In genomic region chr1:19443321-19443720, GRCh38 we compare ENCODE assay signal across 17 cellular contexts. TPM values are rescaled to one million over a fixed set of nuclear protein-coding genes. Genes with fewer than 3 reads are reported as not detected.
DNase-seq lines count a peak whose midpoint lies in the region; ATAC-seq, FAIRE-seq and TF ChIP-seq lines count a peak whose summit lies in the region.
"Had no signal": no experiment of that assay in that cellular context is flagged by ENCODE, and none has a peak within 500 bp of the region (broad histone marks: within the 10 kb centered on the region; RNA-seq: fewer than 3 reads in every experiment).

No MANE protein-coding gene starts in this region.

- H3K4me3 ChIP-seq in CD8-positive, alpha-beta T cell (ENCODE audit: low read depth, low read length), result no peak overlapping the region
- no peak overlapping the region for H3K4me3 ChIP-seq in astrocyte (ENCODE audit: insufficient read depth, low read depth, low read length)
- H3K4me3 ChIP-seq in right atrium auricular region, result no peak overlapping the region
- H3K4me3 ChIP-seq in skeletal muscle tissue (ENCODE audit: low read length in 3 of 3), result no peak overlapping the region
- H3K4me3 ChIP-seq: body of pancreas, pancreas, PC-9 had no signal

- H2AFZ ChIP-seq in astrocyte (ENCODE audit: low read depth, low read length), result no peak overlapping the region
- H2AFZ ChIP-seq: PC-9 had no signal

- CTCF ChIA-PET in CD8-positive, alpha-beta T cell (lab: Charles Lee), result interaction anchor here (0.5 to 2.5 kb wide), 3 partner anchors 20 to 52 kb away, joined by 3 to 7 read pairs (median 6); no protein-coding TSS in a partner anchor

- H3K27ac Mint-ChIP-seq in CD8-positive, alpha-beta T cell, result peak overlapping the region; percentile 85
- H3K27ac Mint-ChIP-seq in astrocyte (ENCODE audit: unreplicated experiment), result peak overlapping the region; percentile 91
- no peak overlapping the region for H3K27ac Mint-ChIP-seq in activated T-helper 1 cell treated with anti-CD3 and anti-CD28 coated beads, Interleukin-12 subunit alpha, Interleukin-12 subunit beta, Interleukin-2, Interleukin-4 antibody, amounts not matched to agents 30 ng/mL and 10 ng/mL and 1 ng/mL, durations not matched to agents 14 hours and 24 hours and 36 hours
- H3K27ac Mint-ChIP-seq: B cell; T-helper 1 cell treated with Interleukin-12 subunit alpha and Interleukin-12 subunit beta and Interleukin-4 antibody, amounts not matched to agents 30 μg/mL and 1 μg/mL, for 36 hours had no signal

- peaks cover 57% of the 10 kb centered on the region for H3K36me3 Mint-ChIP-seq in CD8-positive, alpha-beta T cell
- H3K36me3 Mint-ChIP-seq in astrocyte (ENCODE audit: low read depth, unreplicated experiment), result peaks cover 20% of the 10 kb centered on the region
- H3K36me3 Mint-ChIP-seq in activated T-helper 1 cell treated with anti-CD3 and anti-CD28 coated beads, Interleukin-12 subunit alpha, Interleukin-12 subunit beta, Interleukin-2, Interleukin-4 antibody, amounts not matched to agents 30 ng/mL and 10 ng/mL and 1 ng/mL, durations not matched to agents 14 hours and 24 hours and 36 hours (ENCODE audit: low read depth), result peaks cover 20% of the 10 kb centered on the region

- TF ChIP-seq CTCF in CD8-positive, alpha-beta T cell (IDR thresholded peaks at IDR 0.05), result no peak
- TF ChIP-seq CTCF in astrocyte (IDR thresholded peaks at IDR 0.05; ENCODE audit: insufficient read depth, low read depth, low read length) (no peak), right atrium auricular region (IDR thresholded peaks at IDR 0.05) (no peak)

- H4K20me1 ChIP-seq in astrocyte (ENCODE audit: insufficient read depth, low read length), result peaks cover 81% of the 10 kb centered on the region

- peaks cover 87% of the 10 kb centered on the region for H3K4me1 Mint-ChIP-seq in CD8-positive, alpha-beta T cell (ENCODE audit: low read depth)
- peaks cover 75% of the 10 kb centered on the region for H3K4me1 Mint-ChIP-seq in astrocyte (ENCODE audit: low read depth, unreplicated experiment)
- peaks cover 72% of the 10 kb centered on the region for H3K4me1 Mint-ChIP-seq in activated T-helper 1 cell treated with anti-CD3 and anti-CD28 coated beads, Interleukin-12 subunit alpha, Interleukin-12 subunit beta, Interleukin-2, Interleukin-4 antibody, amounts not matched to agents 30 ng/mL and 10 ng/mL and 1 ng/mL, durations not matched to agents 14 hours and 24 hours and 36 hours (ENCODE audit: low read depth)

- no peak overlapping the region for H3K27ac ChIP-seq in CD8-positive, alpha-beta T cell (ENCODE audit: low read depth, low read length)
- H3K27ac ChIP-seq in astrocyte (ENCODE audit: low read depth, low read length) (no peak overlapping the region), right atrium auricular region (peak overlapping the region; percentile 49 to 59), skeletal muscle tissue (ENCODE audit: low read depth, low read length) (peak overlapping the region; percentile 65)
- H3K27ac ChIP-seq: KMS-11, PC-9 had no signal

- intact Hi-C loops in CD8-positive, alpha-beta T cell (cut with DNase I, micrococcal nuclease), result no loop called here
- intact Hi-C loops in activated T-helper 1 cell treated with anti-CD3 and anti-CD28 coated beads, Interleukin-12 subunit alpha, Interleukin-12 subunit beta, Interleukin-2, Interleukin-4 antibody, amounts not matched to agents 30 ng/mL and 10 ng/mL and 1 ng/mL, durations not matched to agents 14 hours and 24 hours and 36 hours (cut with micrococcal nuclease), result no loop called here

- no peak for FAIRE-seq in astrocyte (lab: Jason Lieb, UNC)
- FAIRE-seq: pancreas had no signal

- POLR2A ChIA-PET in CD8-positive, alpha-beta T cell (lab: Charles Lee), result interaction anchor here (0.7 kb wide), 1 partner anchor 138 kb away, joined by 3 read pairs; no protein-coding TSS in a partner anchor

- H3K27me3 Mint-ChIP-seq in CD8-positive, alpha-beta T cell (ENCODE audit: low read depth), result no peaks in the 10 kb centered on the region
- H3K27me3 Mint-ChIP-seq in astrocyte (ENCODE audit: low read depth, unreplicated experiment), result no peaks in the 10 kb centered on the region
- H3K27me3 Mint-ChIP-seq in activated T-helper 1 cell treated with anti-CD3 and anti-CD28 coated beads, Interleukin-12 subunit alpha, Interleukin-12 subunit beta, Interleukin-2, Interleukin-4 antibody, amounts not matched to agents 30 ng/mL and 10 ng/mL and 1 ng/mL, durations not matched to agents 14 hours and 24 hours and 36 hours (ENCODE audit: insufficient read depth), result no peaks in the 10 kb centered on the region
- H3K27me3 Mint-ChIP-seq: activated CD4-positive, alpha-beta T cell treated with anti-CD3 and anti-CD28 coated beads, Interleukin-2, amount 10 ng/mL, durations not matched to agents 24 days and 14 days; B cell had no signal

- no peaks in the 10 kb centered on the region for H3K9me3 ChIP-seq in CD8-positive, alpha-beta T cell (ENCODE audit: low read length)
- H3K9me3 ChIP-seq in astrocyte (ENCODE audit: insufficient read depth, low read depth, low read length) (no peaks in the 10 kb centered on the region), right atrium auricular region (no peaks in the 10 kb centered on the region), skeletal muscle tissue (ENCODE audit: control insufficient read depth in 3 of 3, low read length in 3 of 3) (no peaks in the 10 kb centered on the region)
- H3K9me3 ChIP-seq: body of pancreas, pancreas had no signal

- no peaks in the 10 kb centered on the region for H3K27me3 ChIP-seq in CD8-positive, alpha-beta T cell (ENCODE audit: insufficient read depth, low read length)
- H3K27me3 ChIP-seq in astrocyte (ENCODE audit: insufficient read depth, low read length) (no peaks in the 10 kb centered on the region), right atrium auricular region (no peaks in the 10 kb centered on the region), skeletal muscle tissue (ENCODE audit: control insufficient read depth in 3 of 3, insufficient read depth in 3 of 3, low read length in 3 of 3) (no peaks in the 10 kb centered on the region)
- H3K27me3 ChIP-seq: body of pancreas, pancreas had no signal

- H3K79me2 ChIP-seq in astrocyte (ENCODE audit: insufficient read depth, low read length), result peaks cover 95% of the 10 kb centered on the region

- H3K36me3 ChIP-seq in CD8-positive, alpha-beta T cell (ENCODE audit: insufficient read depth, low read length), result peaks cover 5% of the 10 kb centered on the region
- H3K36me3 ChIP-seq in astrocyte (ENCODE audit: insufficient read depth, low read length), result no peaks in the 10 kb centered on the region
- H3K36me3 ChIP-seq in right atrium auricular region, result no peaks in the 10 kb centered on the region
- no peaks in the 10 kb centered on the region for H3K36me3 ChIP-seq in skeletal muscle tissue (ENCODE audit: control insufficient read depth in 3 of 3, insufficient read depth in 3 of 3, low read length in 3 of 3)
- H3K36me3 ChIP-seq: pancreas had no signal

- DNase-seq in CD8-positive, alpha-beta T cell, result no peak
- DNase-seq in astrocyte (ENCODE audit: low read depth), result no peak
- DNase-seq in right atrium auricular region (ENCODE audit: low spot score), result no peak
- DNase-seq in activated T-helper 1 cell treated with anti-CD3 and anti-CD28 coated beads, Interleukin-12 subunit alpha, Interleukin-12 subunit beta, Interleukin-2, Interleukin-4 antibody, amounts not matched to agents 30 ng/mL and 10 ng/mL and 1 ng/mL, durations not matched to agents 14 hours and 24 hours and 36 hours (ENCODE audit: low spot score), result no peak
- DNase-seq in foreskin melanocyte, result no peak
- no peak for DNase-seq in NCI-H748 (lab: John Stamatoyannopoulos, UW; ENCODE audit: unreplicated experiment)
- DNase-seq: activated CD4-positive, alpha-beta T cell treated with anti-CD3 and anti-CD28 coated beads, Interleukin-2, amount 10 ng/mL, durations not matched to agents 24 days and 14 days; body of pancreas; hippocampal formation; NCI-H1417 treated with DMSO at 0.1 percent for 48 hours; pancreas; PC-9 had no signal

- H3K4me1 ChIP-seq in CD8-positive, alpha-beta T cell (ENCODE audit: insufficient read depth, low read length), result peaks cover 78% of the 10 kb centered on the region
- H3K4me1 ChIP-seq in astrocyte (ENCODE audit: insufficient read depth, low read length) (peaks cover 59% of the 10 kb centered on the region), right atrium auricular region (peaks cover 0 to 85% of the 10 kb centered on the region in 2 donors), skeletal muscle tissue (ENCODE audit: control insufficient read depth in 3 of 3, insufficient read depth in 3 of 3, low read length in 3 of 3) (peaks cover 64 to 70% (median 69%) of the 10 kb centered on the region in 3 donors)

- no peak overlapping the region for H3K4me3 Mint-ChIP-seq in CD8-positive, alpha-beta T cell
- no peak overlapping the region for H3K4me3 Mint-ChIP-seq in astrocyte (ENCODE audit: unreplicated experiment)
- no peak overlapping the region for H3K4me3 Mint-ChIP-seq in activated T-helper 1 cell treated with anti-CD3 and anti-CD28 coated beads, Interleukin-12 subunit alpha, Interleukin-12 subunit beta, Interleukin-2, Interleukin-4 antibody, amounts not matched to agents 30 ng/mL and 10 ng/mL and 1 ng/mL, durations not matched to agents 14 hours and 24 hours and 36 hours
- H3K4me3 Mint-ChIP-seq: activated CD4-positive, alpha-beta T cell treated with anti-CD3 and anti-CD28 coated beads, Interleukin-2, amount 10 ng/mL, durations not matched to agents 24 days and 14 days; B cell; T-helper 1 cell treated with Interleukin-12 subunit alpha and Interleukin-12 subunit beta and Interleukin-4 antibody, amounts not matched to agents 30 μg/mL and 1 μg/mL, for 36 hours had no signal

- H3K4me2 ChIP-seq in astrocyte (ENCODE audit: low read length), result no peak overlapping the region
- H3K4me2 ChIP-seq: KMS-11, PC-9 had no signal

- no peak for ATAC-seq in CD8-positive, alpha-beta T cell
- no peak for ATAC-seq in activated CD4-positive, CD25-positive, alpha-beta regulatory T cell treated with anti-CD3 and anti-CD28 coated beads, Interleukin-2, amount 50 U/mL, for 24 hours
- ATAC-seq: body of pancreas, pancreas had no signal

- no peaks in the 10 kb centered on the region for H3K9me3 Mint-ChIP-seq in CD8-positive, alpha-beta T cell
- H3K9me3 Mint-ChIP-seq in astrocyte (ENCODE audit: unreplicated experiment), result no peaks in the 10 kb centered on the region
- H3K9me3 Mint-ChIP-seq in activated T-helper 1 cell treated with anti-CD3 and anti-CD28 coated beads, Interleukin-12 subunit alpha, Interleukin-12 subunit beta, Interleukin-2, Interleukin-4 antibody, amounts not matched to agents 30 ng/mL and 10 ng/mL and 1 ng/mL, durations not matched to agents 14 hours and 24 hours and 36 hours, result no peaks in the 10 kb centered on the region
- H3K9me3 Mint-ChIP-seq: activated CD4-positive, alpha-beta T cell treated with anti-CD3 and anti-CD28 coated beads, Interleukin-2, amount 10 ng/mL, durations not matched to agents 24 days and 14 days; T-helper 1 cell treated with Interleukin-12 subunit alpha and Interleukin-12 subunit beta and Interleukin-4 antibody, amounts not matched to agents 30 μg/mL and 1 μg/mL, for 36 hours had no signal

- H3K9ac ChIP-seq in astrocyte (ENCODE audit: low read length), result no peak overlapping the region
- peak overlapping the region in 1 of 3 donors; percentile 18 for H3K9ac ChIP-seq in skeletal muscle tissue (ENCODE audit: low read depth in 1 of 3, low read length in 3 of 3)
- H3K9ac ChIP-seq: KMS-11 had no signal

RNA-seq across cellular contexts. Expression of gene CAPZB, which starts 42.0 kb away (rescaled TPM):
- 100 to 1,000 TPM; 145 to 151 TPM for total RNA-seq in CD8-positive, alpha-beta T cell
- total RNA-seq in astrocyte (458 and 459 TPM in 2 replicates), right atrium auricular region (100 to 1,000 TPM in 1 of 2 donors, 10 to 100 TPM in 1; 87.8 to 122 TPM), skeletal muscle tissue (67.3 TPM)
- 317 and 323 TPM in 2 replicates for total RNA-seq in activated T-helper 1 cell treated with anti-CD3 and anti-CD28 coated beads, Interleukin-12 subunit alpha, Interleukin-12 subunit beta, Interleukin-2, Interleukin-4 antibody, amounts not matched to agents 30 ng/mL and 10 ng/mL and 1 ng/mL, durations not matched to agents 14 hours and 24 hours and 36 hours

Comparison
In these comparisons a context has a peak if more than half of its experiments do, and no peak if none do; other contexts are left out.
1. H3K27ac ChIP-seq: peak in right atrium auricular region (2 of 2) and skeletal muscle tissue (single experiment); none in CD8-positive, alpha-beta T cell (single experiment) and astrocyte (single experiment).